25 cellular contexts compared by ENCODE assay signal in the genomic region with DNA sequence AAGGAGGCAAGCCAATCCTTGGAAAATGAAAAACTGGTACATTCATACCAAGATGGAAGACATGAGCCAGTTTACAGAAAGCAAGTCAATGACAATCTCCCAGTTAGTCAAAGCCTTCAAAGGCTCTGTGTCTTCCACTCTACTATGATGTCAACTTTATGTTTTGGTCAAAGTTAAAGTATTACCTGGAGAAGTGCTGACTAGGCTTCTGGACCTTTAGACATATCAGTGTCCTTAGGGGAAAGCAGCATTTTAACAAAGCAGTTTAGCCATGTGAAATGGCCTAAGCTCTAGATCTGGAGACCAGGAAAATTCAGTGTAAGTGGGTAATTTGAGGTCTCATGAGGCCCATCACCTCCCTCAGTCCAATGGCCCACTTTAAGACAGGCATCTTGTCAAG. TPM values are rescaled to one million over a fixed set of nuclear protein-coding genes. Genes with fewer than 3 reads are reported as not detected.
A peak's percentile ranks its signal among the peaks of the same experiment; 100 is the strongest.
DNase-seq lines count a peak whose midpoint lies in the region; ATAC-seq and TF ChIP-seq lines count a peak whose summit lies in the region.
"Had no signal": no experiment of that assay in that cellular context is flagged by ENCODE, and none has a peak within 500 bp of the region (broad histone marks: within the 10 kb centered on the region; RNA-seq: fewer than 3 reads in every experiment).

No MANE protein-coding gene starts in this region.

- H3K79me2 ChIP-seq in mammary epithelial cell (ENCODE audit: insufficient read depth, low read length) (peaks cover 91% of the 10 kb centered on the region), Karpas-422 (ENCODE audit: low read length) (no peaks in the 10 kb centered on the region)

- peaks cover 13% of the 10 kb centered on the region for H3K36me3 ChIP-seq in CD8-positive, alpha-beta T cell (ENCODE audit: insufficient read depth, low read length)
- no peaks in the 10 kb centered on the region for H3K36me3 ChIP-seq in mammary epithelial cell (ENCODE audit: insufficient read depth, low read length)
- no peaks in the 10 kb centered on the region for H3K36me3 ChIP-seq in Karpas-422 (ENCODE audit: insufficient read depth, low read length)
- H3K36me3 ChIP-seq: BE2C, HAP-1 had no signal

- H4K20me1 ChIP-seq in mammary epithelial cell (ENCODE audit: insufficient read depth, low read length) (peaks cover 9% of the 10 kb centered on the region), Karpas-422 (ENCODE audit: insufficient read depth, low read depth, low read length) (peaks cover 33% of the 10 kb centered on the region; the same call in 1 of the 2 replicates)

- H3K4me1 ChIP-seq in CD8-positive, alpha-beta T cell (ENCODE audit: insufficient read depth, low read length), result peaks cover 54% of the 10 kb centered on the region
- H3K4me1 ChIP-seq in mammary epithelial cell (ENCODE audit: insufficient read depth, low read length), result peaks cover 21% of the 10 kb centered on the region
- peaks cover 3% of the 10 kb centered on the region; the same call in 1 of the 2 replicates for H3K4me1 ChIP-seq in Karpas-422 (ENCODE audit: low read length)
- H3K4me1 ChIP-seq: BE2C had no signal

- H3K27ac Mint-ChIP-seq in activated T-cell treated with anti-CD3 and anti-CD28 coated beads, Interleukin-2, amount 50 U/mL, for 72 hours, result peak overlapping the region; percentile 5
- H3K27ac Mint-ChIP-seq in CD8-positive, alpha-beta T cell, result peak overlapping the region; percentile 83
- peak overlapping the region; percentile 21 to 46 for H3K27ac Mint-ChIP-seq in T-cell
- peak overlapping the region; percentile 1 to 76 (median 48) for H3K27ac Mint-ChIP-seq in naive thymus-derived CD8-positive, alpha-beta T cell
- H3K27ac Mint-ChIP-seq: GM23338, IgD-negative memory B cell had no signal

- H3K27me3 Mint-ChIP-seq in activated T-cell treated with anti-CD3 and anti-CD28 coated beads, Interleukin-2, amount 50 U/mL, for 72 hours (ENCODE audit: low read depth), result no peaks in the 10 kb centered on the region
- no peaks in the 10 kb centered on the region for H3K27me3 Mint-ChIP-seq in CD8-positive, alpha-beta T cell (ENCODE audit: low read depth)
- no peaks in the 10 kb centered on the region for H3K27me3 Mint-ChIP-seq in T-cell
- H3K27me3 Mint-ChIP-seq in naive thymus-derived CD8-positive, alpha-beta T cell, result no peaks in the 10 kb centered on the region

- H3K4me3 Mint-ChIP-seq in activated T-cell treated with anti-CD3 and anti-CD28 coated beads, Interleukin-2, amount 50 U/mL, for 72 hours, result no peak overlapping the region
- no peak overlapping the region for H3K4me3 Mint-ChIP-seq in CD8-positive, alpha-beta T cell
- no peak overlapping the region for H3K4me3 Mint-ChIP-seq in T-cell
- H3K4me3 Mint-ChIP-seq in naive thymus-derived CD8-positive, alpha-beta T cell, result peak overlapping the region in 2 of 10 donors; percentile 22 to 27
- H3K4me3 Mint-ChIP-seq: GM23338, IgD-negative memory B cell had no signal

- no peak overlapping the region for H3K27ac ChIP-seq in CD8-positive, alpha-beta T cell (ENCODE audit: low read depth, low read length)
- no peak overlapping the region for H3K27ac ChIP-seq in mammary epithelial cell (ENCODE audit: insufficient read depth, low read depth, low read length)
- H3K27ac ChIP-seq in Karpas-422 (ENCODE audit: low read length), result no peak overlapping the region
- H3K27ac ChIP-seq: SJSA1 had no signal

- dilution Hi-C loops in mammary epithelial cell (cut with HindIII; ENCODE audit: low sequenced_read_pairs), result no loop called here

- H3K27me3 ChIP-seq in CD8-positive, alpha-beta T cell (ENCODE audit: insufficient read depth, low read length), result no peaks in the 10 kb centered on the region
- H3K27me3 ChIP-seq in mammary epithelial cell (ENCODE audit: insufficient read depth, low read length) (no peaks in the 10 kb centered on the region), Karpas-422 (ENCODE audit: low read length) (no peaks in the 10 kb centered on the region)
- H3K27me3 ChIP-seq: BE2C, SJSA1 had no signal

- no TSS peak for BruUV-seq in mammary epithelial cell (replicated peaks; lab: Mats Ljungman, UMichigan)

- H3K4me2 ChIP-seq in mammary epithelial cell (ENCODE audit: insufficient read depth, low read depth, low read length) (no peak overlapping the region), Karpas-422 (ENCODE audit: low read depth, low read length, poor library complexity, severe bottlenecking) (no peak overlapping the region)
- H3K4me2 ChIP-seq: GM23338 had no signal

- H3K36me3 Mint-ChIP-seq in activated T-cell treated with anti-CD3 and anti-CD28 coated beads, Interleukin-2, amount 50 U/mL, for 72 hours (ENCODE audit: insufficient read depth in 2 of 2), result peaks cover 15 to 38% of the 10 kb centered on the region in 2 donors
- H3K36me3 Mint-ChIP-seq in CD8-positive, alpha-beta T cell, result peaks cover 64% of the 10 kb centered on the region
- peaks cover 52% of the 10 kb centered on the region for H3K36me3 Mint-ChIP-seq in T-cell
- peaks cover 20 to 63% (median 40%) of the 10 kb centered on the region in 3 donors for H3K36me3 Mint-ChIP-seq in naive thymus-derived CD8-positive, alpha-beta T cell

- no peaks in the 10 kb centered on the region for H3K9me3 ChIP-seq in CD8-positive, alpha-beta T cell (ENCODE audit: low read length)
- H3K9me3 ChIP-seq in mammary epithelial cell (replicated peaks; ENCODE audit: insufficient read depth, low read length) (no peaks in the 10 kb centered on the region), Karpas-422 (ENCODE audit: low read length) (no peaks in the 10 kb centered on the region)
- H3K9me3 ChIP-seq: BE2C, HAP-1 had no signal

- H3K4me3 ChIP-seq in CD8-positive, alpha-beta T cell (ENCODE audit: low read depth, low read length), result no peak overlapping the region
- no peak overlapping the region for H3K4me3 ChIP-seq in mammary epithelial cell (replicated peaks in 1 of 3; ENCODE audit: insufficient read depth in 1 of 3, low read depth in 2 of 3, low read length in 3 of 3)
- H3K4me3 ChIP-seq in Karpas-422 (ENCODE audit: low read length), result no peak overlapping the region
- H3K4me3 ChIP-seq: GM12878, GM23338, HAP-1, SJSA1 had no signal

- no peaks in the 10 kb centered on the region for H3K9me2 ChIP-seq in Karpas-422 (replicated peaks; ENCODE audit: insufficient read depth, low read length)

- CTCF ChIA-PET in CD8-positive, alpha-beta T cell (lab: Charles Lee), result interaction anchor here (1.0 to 3.3 kb wide), 4 partner anchors 9 to 102 kb away, joined by 3 to 12 read pairs (median 4); no protein-coding TSS in a partner anchor
- CTCF ChIA-PET in T-cell (lab: Charles Lee), result interaction anchor here in 1 of 2 donors (1.1 kb wide), 1 partner anchor 29 kb away, joined by 3 read pairs; no protein-coding TSS in a partner anchor
- CTCF ChIA-PET in mammary epithelial cell (lab: Charles Lee; ENCODE audit: low non-redundant PET), result no interaction called here

- no peak overlapping the region for H2AFZ ChIP-seq in mammary epithelial cell (ENCODE audit: low read depth, low read length)
- no peak overlapping the region for H2AFZ ChIP-seq in Karpas-422 (ENCODE audit: low read length)
- H2AFZ ChIP-seq: GM23338 had no signal

- H3K9ac ChIP-seq in mammary epithelial cell (ENCODE audit: insufficient read depth, low read length) (no peak overlapping the region), Karpas-422 (ENCODE audit: low read length) (no peak overlapping the region)

- intact Hi-C loops in CD8-positive, alpha-beta T cell (cut with DNase I, micrococcal nuclease), result no loop called here
- intact Hi-C loops in mammary epithelial cell (cut with micrococcal nuclease), result no loop called here

- H3K4me1 Mint-ChIP-seq in activated T-cell treated with anti-CD3 and anti-CD28 coated beads, Interleukin-2, amount 50 U/mL, for 72 hours (ENCODE audit: low read depth), result peaks cover 33% of the 10 kb centered on the region
- peaks cover 73% of the 10 kb centered on the region for H3K4me1 Mint-ChIP-seq in CD8-positive, alpha-beta T cell (ENCODE audit: low read depth)
- H3K4me1 Mint-ChIP-seq in T-cell, result peaks cover 71 to 72% (median 72%) of the 10 kb centered on the region in 3 donors
- H3K4me1 Mint-ChIP-seq in naive thymus-derived CD8-positive, alpha-beta T cell, result peaks cover 31 to 77% (median 70%) of the 10 kb centered on the region in 4 donors

- DNase-seq in activated T-cell treated with anti-CD3 and anti-CD28 coated beads, Interleukin-2, amount 50 U/mL, for 72 hours, result no peak
- no peak for DNase-seq in activated T-cell treated with anti-CD3 and anti-CD28 coated beads, Interleukin-2, amount 50 U/mL, for 48 hours
- no peak for DNase-seq in CD8-positive, alpha-beta T cell
- DNase-seq in T-cell (no peak), mammary epithelial cell (no peak), Karpas-422 (no peak), putamen (ENCODE audit: low spot score) (no peak)
- DNase-seq in naive thymus-derived CD8-positive, alpha-beta T cell, result no peak
- DNase-seq: BE2C, Caco-2, DMS 273 treated with DMSO at 0.1 percent for 48 hours, DMS79 treated with DMSO at 0.1 percent for 48 hours, Kasumi-1, NCI-H1694 treated with DMSO at 0.1 percent for 48 hours, NCI-H2081 treated with DMSO at 0.1 percent for 48 hours, NCI-H2171 treated with DMSO at 0.1 percent for 48 hours, NCI-H446 treated with DMSO at 0.1 percent for 48 hours, NCI-H526 treated with DMSO at 0.1 percent for 48 hours, OCI-M1 had no signal

- in situ Hi-C loops in mammary epithelial cell (cut with MboI; ENCODE audit: low sequenced_read_pairs in 2 of 2), result no loop called here

- ATAC-seq in activated T-cell treated with anti-CD3 and anti-CD28 coated beads, Interleukin-2, amount 50 U/mL, for 72 hours (replicated peaks in 1 of 2), result no peak
- ATAC-seq in CD8-positive, alpha-beta T cell, result no peak
- no peak for ATAC-seq in T-cell (replicated peaks in 1 of 4)
- ATAC-seq in naive thymus-derived CD8-positive, alpha-beta T cell, result no peak
- ATAC-seq: GM12878, GM23338, Right ventricle myocardium inferior had no signal

- no peak for TF ChIP-seq CTCF in CD8-positive, alpha-beta T cell (IDR thresholded peaks at IDR 0.05)
- no peak for TF ChIP-seq CTCF in mammary epithelial cell (conservative IDR thresholded peaks at IDR 0.05 in 1 of 2, IDR thresholded peaks at IDR 0.05 in 1 of 2; ENCODE audit: extremely low read depth in 1 of 2, insufficient read depth in 1 of 2, low read depth in 1 of 2, low read length in 2 of 2)

- H3K9me3 Mint-ChIP-seq in activated T-cell treated with anti-CD3 and anti-CD28 coated beads, Interleukin-2, amount 50 U/mL, for 72 hours, result peaks cover 2 to 6% of the 10 kb centered on the region in 2 donors
- peaks cover 2% of the 10 kb centered on the region for H3K9me3 Mint-ChIP-seq in CD8-positive, alpha-beta T cell
- peaks cover 0 to 2% (median 0%) of the 10 kb centered on the region in 3 donors for H3K9me3 Mint-ChIP-seq in T-cell
- peaks cover 0 to 9% (median 0%) of the 10 kb centered on the region in 9 donors for H3K9me3 Mint-ChIP-seq in naive thymus-derived CD8-positive, alpha-beta T cell

- POLR2A ChIA-PET in CD8-positive, alpha-beta T cell (lab: Charles Lee), result interaction anchor here (1.7 kb wide), 1 partner anchor 9 kb away, joined by 6 read pairs; no protein-coding TSS in a partner anchor
- POLR2A ChIA-PET in T-cell (lab: Charles Lee), result interaction anchor here in 1 of 2 donors (1.5 kb wide), 1 partner anchor 33 kb away, joined by 7 read pairs; no protein-coding TSS in a partner anchor
- POLR2A ChIA-PET in naive thymus-derived CD8-positive, alpha-beta T cell (lab: Charles Lee), result interaction anchor here (0.7 to 2.1 kb wide), 4 partner anchors 9 to 31 kb away, joined by 3 to 11 read pairs (median 4); a partner anchor contains a TSS

RNA-seq across cellular contexts. Expression of a gene that starts 30.8 kb away (rescaled TPM):
- 100 to 1,000 TPM; 134 to 137 TPM for total RNA-seq in activated T-cell treated with anti-CD3 and anti-CD28 coated beads, Interleukin-2, amount 50 U/mL, for 72 hours
- total RNA-seq in CD8-positive, alpha-beta T cell, result 100 to 1,000 TPM; 156 to 174 TPM
- total RNA-seq in T-cell, result 100 to 1,000 TPM; 170 to 283 (median 177) TPM
- total RNA-seq in naive thymus-derived CD8-positive, alpha-beta T cell, result 100 to 1,000 TPM; 216 to 222 TPM
- polyA plus RNA-seq in naive thymus-derived CD8-positive, alpha-beta T cell, result 100 to 1,000 TPM in 1 of 3 donors, 10 to 100 TPM in 2; 59.8 to 106 (median 97.3) TPM
- total RNA-seq in mammary epithelial cell, result 10 to 100 TPM; 86.2 to 97.0 TPM
- 27.9 TPM for polyA plus RNA-seq in mammary epithelial cell
- polyA minus RNA-seq in mammary epithelial cell, result 137 TPM
- 5.6 and 6.8 TPM in 2 replicates for total RNA-seq in Karpas-422 (2014; rRNA removed; shearing (Covaris generic); ENCODE audit: low replicate concordance)

Comparison
In these comparisons a context has a peak if more than half of its experiments do, and no peak if none do; other contexts are left out.
1. H3K27ac Mint-ChIP-seq: peak in every context shown above with its lines; median percentile 83 in CD8-positive, alpha-beta T cell; 48 in naive thymus-derived CD8-positive, alpha-beta T cell; 34 in T-cell; 5 in activated T-cell treated with anti-CD3 and anti-CD28 coated beads, Interleukin-2, amount 50 U/mL, for 72 hours.
2. RNA of a gene that starts 30.8 kb away (total RNA-seq): 216 to 222 TPM in naive thymus-derived CD8-positive, alpha-beta T cell, 170 to 283 TPM in T-cell, 156 to 174 TPM in CD8-positive, alpha-beta T cell, 134 to 137 TPM in activated T-cell treated with anti-CD3 and anti-CD28 coated beads, Interleukin-2, amount 50 U/mL, for 72 hours and 86.2 to 97.0 TPM in mammary epithelial cell; 5.6 to 6.8 TPM in Karpas-422; every median in the first group is over 10 times any median in the second.